ENCODE assay signal across 23 cellular contexts in the genomic region with DNA sequence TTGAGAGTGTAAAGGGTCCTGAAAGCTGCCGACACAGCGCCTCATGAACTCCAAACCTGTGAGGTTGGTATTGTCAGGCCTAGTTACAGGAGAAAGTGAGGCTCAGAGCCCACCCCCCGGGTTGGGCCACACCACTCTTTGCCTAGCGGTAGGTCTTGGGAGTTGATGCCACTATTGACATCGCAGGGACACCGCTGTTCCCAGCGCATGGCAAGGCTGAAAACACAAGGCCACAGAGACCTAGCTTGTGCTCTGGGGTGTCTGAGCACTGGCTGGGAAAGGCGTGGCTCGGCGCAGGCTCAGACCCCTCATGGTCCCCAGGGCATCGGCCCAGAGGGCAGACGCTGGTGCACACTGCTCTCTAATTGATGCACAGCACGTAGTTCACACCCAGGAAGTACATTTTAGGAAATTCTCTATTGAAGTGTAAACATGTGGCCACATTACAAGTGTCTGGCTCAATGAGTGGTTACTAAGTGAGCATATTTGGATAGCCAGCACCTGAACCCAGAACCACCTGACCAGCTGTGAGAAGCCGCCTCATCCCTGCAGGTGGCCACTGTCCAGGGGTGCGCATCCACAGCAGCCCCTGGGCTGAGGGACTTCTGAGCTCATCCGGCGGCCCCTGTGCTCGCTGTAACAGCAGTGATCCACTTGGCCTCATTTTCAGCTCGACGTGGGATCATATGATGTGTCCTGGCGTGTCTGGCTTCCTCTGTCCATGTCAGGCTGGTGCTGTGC. TPM values are rescaled to one million over a fixed set of nuclear protein-coding genes. Genes with fewer than 3 reads are reported as not detected.
DNase-seq lines count a peak whose midpoint lies in the region; ATAC-seq and TF ChIP-seq lines count a peak whose summit lies in the region.
"Had no signal": no experiment of that assay in that cellular context is flagged by ENCODE, and none has a peak within 500 bp of the region (broad histone marks: within the 10 kb centered on the region; RNA-seq: fewer than 3 reads in every experiment).

No MANE protein-coding gene starts in this region.

- no peak overlapping the region for H2AFZ ChIP-seq in OCI-LY7 (ENCODE audit: low read length)
- H2AFZ ChIP-seq: GM23248 had no signal

- DNase-seq in activated naive CD8-positive, alpha-beta T cell treated with anti-CD3 and anti-CD28 coated beads for 36 hours, result no peak
- no peak for DNase-seq in activated naive CD8-positive, alpha-beta T cell treated with anti-CD3 and anti-CD28 coated beads, Interleukin-2, amount 50 U/mL, for 24 hours
- DNase-seq in OCI-LY7 (ENCODE audit: low spot score) (no peak), colonic mucosa (peak; percentile 15), spleen (peak; percentile 62), occipital lobe (lab: John Stamatoyannopoulos, UW) (no peak), activated T-cell treated with anti-CD3 and anti-CD28 coated beads for 4 hours (no peak)
- DNase-seq in stimulated activated effector memory CD8-positive, alpha-beta T cell treated with anti-CD3 and anti-CD28 coated beads, Interleukin-12 subunit alpha, Interleukin-12 subunit beta, amount 100 ng/mL, for 72 hours (ENCODE audit: low spot score in 2 of 2), result no peak
- DNase-seq: CD4-positive, CD25-positive, alpha-beta regulatory T cell; COR-L47; DMS 273 treated with DMSO at 0.1 percent for 48 hours; DND-41; GM23248; HCEC 1CT; NCI-H1417 treated with DMSO at 0.1 percent for 48 hours; NCI-H2227 treated with DMSO at 0.1 percent for 48 hours; NCI-H510A treated with DMSO at 0.1 percent for 48 hours; NCI-H82; PC-3; RPMI8226 had no signal

- H3K27ac Mint-ChIP-seq in activated naive CD8-positive, alpha-beta T cell treated with anti-CD3 and anti-CD28 coated beads for 36 hours, result peak overlapping the region; percentile 20
- no peak overlapping the region for H3K27ac Mint-ChIP-seq in activated naive CD8-positive, alpha-beta T cell treated with anti-CD3 and anti-CD28 coated beads, Interleukin-2, amount 50 U/mL, for 24 hours
- no peak overlapping the region for H3K27ac Mint-ChIP-seq in stimulated activated effector memory CD8-positive, alpha-beta T cell treated with anti-CD3 and anti-CD28 coated beads, Interleukin-12 subunit alpha, Interleukin-12 subunit beta, amount 100 ng/mL, for 72 hours
- H3K27ac Mint-ChIP-seq: CD4-positive, CD25-positive, alpha-beta regulatory T cell had no signal

- no peak overlapping the region for H3K9ac ChIP-seq in colonic mucosa (ENCODE audit: low read depth in 2 of 2, low read length in 2 of 2)
- H3K9ac ChIP-seq: GM23248 had no signal

- 0 out of 2 replicates have a peak, but pooled peaks cover 4% of the 10 kb centered on the region for H4K20me1 ChIP-seq in OCI-LY7 (ENCODE audit: insufficient read depth, low read length)

- TF ChIP-seq POLR2A in spleen (IDR thresholded peaks at IDR 0.05), result no peak

- H3K79me2 ChIP-seq in OCI-LY7 (ENCODE audit: insufficient read depth, low read depth, low read length), result no peaks in the 10 kb centered on the region

- H3K9me3 ChIP-seq in OCI-LY7 (ENCODE audit: low read length) (no peaks in the 10 kb centered on the region), colonic mucosa (no peaks in the 10 kb centered on the region), spleen (no peaks in the 10 kb centered on the region)
- H3K9me3 ChIP-seq: SJSA1 had no signal

- BruUV-seq in OCI-LY7 (replicated peaks; lab: Mats Ljungman, UMichigan), result TSS peak; percentile 43

- peaks cover 15% of the 10 kb centered on the region for H3K36me3 Mint-ChIP-seq in activated naive CD8-positive, alpha-beta T cell treated with anti-CD3 and anti-CD28 coated beads for 36 hours
- peaks cover 35% of the 10 kb centered on the region for H3K36me3 Mint-ChIP-seq in activated naive CD8-positive, alpha-beta T cell treated with anti-CD3 and anti-CD28 coated beads, Interleukin-2, amount 50 U/mL, for 24 hours (ENCODE audit: low read depth)
- peaks cover 93% of the 10 kb centered on the region for H3K36me3 Mint-ChIP-seq in stimulated activated effector memory CD8-positive, alpha-beta T cell treated with anti-CD3 and anti-CD28 coated beads, Interleukin-12 subunit alpha, Interleukin-12 subunit beta, amount 100 ng/mL, for 72 hours

- no peaks in the 10 kb centered on the region for H3K9me2 ChIP-seq in OCI-LY7 (ENCODE audit: insufficient read depth, low read length)

- H3K4me1 ChIP-seq in OCI-LY7 (ENCODE audit: insufficient read depth, low read length, poor library complexity, severe bottlenecking), result peaks cover 5% of the 10 kb centered on the region
- no peaks in the 10 kb centered on the region for H3K4me1 ChIP-seq in colonic mucosa
- H3K4me1 ChIP-seq in spleen, result peaks cover 0 to 30% (median 22%) of the 10 kb centered on the region in 6 donors
- H3K4me1 ChIP-seq: SJSA1 had no signal

- intact Hi-C loops in OCI-LY7 (cut with micrococcal nuclease; ENCODE audit: unreplicated experiment) (no loop called here), colonic mucosa (cut with DNase I) (no loop called here), spleen (cut with DNase I; ENCODE audit: low total_unique reads) (no loop called here)

- no peak overlapping the region for H3K4me3 Mint-ChIP-seq in activated naive CD8-positive, alpha-beta T cell treated with anti-CD3 and anti-CD28 coated beads for 36 hours
- H3K4me3 Mint-ChIP-seq in activated naive CD8-positive, alpha-beta T cell treated with anti-CD3 and anti-CD28 coated beads, Interleukin-2, amount 50 U/mL, for 24 hours, result no peak overlapping the region
- no peak overlapping the region for H3K4me3 Mint-ChIP-seq in stimulated activated effector memory CD8-positive, alpha-beta T cell treated with anti-CD3 and anti-CD28 coated beads, Interleukin-12 subunit alpha, Interleukin-12 subunit beta, amount 100 ng/mL, for 72 hours
- H3K4me3 Mint-ChIP-seq: CD4-positive, CD25-positive, alpha-beta regulatory T cell had no signal

- CTCF ChIA-PET in OCI-LY7 (lab: Charles Lee; ENCODE audit: unreplicated experiment), result no interaction called here

- no peak for ATAC-seq in activated naive CD8-positive, alpha-beta T cell treated with anti-CD3 and anti-CD28 coated beads, Interleukin-2, amount 50 U/mL, for 24 hours
- ATAC-seq in stimulated activated effector memory CD8-positive, alpha-beta T cell treated with anti-CD3 and anti-CD28 coated beads, Interleukin-12 subunit alpha, Interleukin-12 subunit beta, amount 100 ng/mL, for 72 hours, result no peak
- ATAC-seq: PC-3 had no signal

- H3K27ac ChIP-seq in OCI-LY7 (ENCODE audit: low read depth, low read length, poor library complexity, severe bottlenecking) (no peak overlapping the region), colonic mucosa (no peak overlapping the region), spleen (peak overlapping the region in 1 of 8 donors; percentile 35)
- H3K27ac ChIP-seq: 22Rv1, GM23248, SJSA1 had no signal

- 87 to 91% (median 90%) methylated on average over 14 to 21 of the region's 21 CpGs for WGBS in spleen, 5 donors

- no peaks in the 10 kb centered on the region for H3K27me3 Mint-ChIP-seq in activated naive CD8-positive, alpha-beta T cell treated with anti-CD3 and anti-CD28 coated beads for 36 hours
- H3K27me3 Mint-ChIP-seq in activated naive CD8-positive, alpha-beta T cell treated with anti-CD3 and anti-CD28 coated beads, Interleukin-2, amount 50 U/mL, for 24 hours, result no peaks in the 10 kb centered on the region
- H3K27me3 Mint-ChIP-seq: CD4-positive, CD25-positive, alpha-beta regulatory T cell had no signal

- POLR2A ChIA-PET in OCI-LY7 (lab: Charles Lee), result interaction anchor here (1.1 to 1.2 kb wide), 2 partner anchors 12 to 17 kb away, joined by 3 read pairs; no protein-coding TSS in a partner anchor

- TF ChIP-seq CTCF in OCI-LY7 (conservative IDR thresholded peaks at IDR 0.05; ENCODE audit: low read length), result no peak
- no peak for TF ChIP-seq CTCF in colonic mucosa (IDR thresholded peaks at IDR 0.05)
- TF ChIP-seq CTCF in spleen (IDR thresholded peaks at IDR 0.05 in 8 of 11, conservative IDR thresholded peaks at IDR 0.05 in 3 of 11), result no peak

- H3K4me3 ChIP-seq in OCI-LY7 (ENCODE audit: low read depth, low read length, poor library complexity, severe bottlenecking) (no peak overlapping the region), colonic mucosa (no peak overlapping the region), spleen (no peak overlapping the region)
- H3K4me3 ChIP-seq: GM23248, SJSA1 had no signal

- H3K9me3 Mint-ChIP-seq in activated naive CD8-positive, alpha-beta T cell treated with anti-CD3 and anti-CD28 coated beads for 36 hours, result no peaks in the 10 kb centered on the region
- no peaks in the 10 kb centered on the region for H3K9me3 Mint-ChIP-seq in activated naive CD8-positive, alpha-beta T cell treated with anti-CD3 and anti-CD28 coated beads, Interleukin-2, amount 50 U/mL, for 24 hours
- H3K9me3 Mint-ChIP-seq in stimulated activated effector memory CD8-positive, alpha-beta T cell treated with anti-CD3 and anti-CD28 coated beads, Interleukin-12 subunit alpha, Interleukin-12 subunit beta, amount 100 ng/mL, for 72 hours, result no peaks in the 10 kb centered on the region
- H3K9me3 Mint-ChIP-seq: CD4-positive, CD25-positive, alpha-beta regulatory T cell had no signal

- H3K36me3 ChIP-seq in OCI-LY7 (ENCODE audit: insufficient read depth, low read length) (peaks cover 100% of the 10 kb centered on the region), colonic mucosa (peaks cover 61% of the 10 kb centered on the region), spleen (peaks cover 12 to 100% (median 100%) of the 10 kb centered on the region in 6 donors)

- no peaks in the 10 kb centered on the region for H3K27me3 ChIP-seq in colonic mucosa
- H3K27me3 ChIP-seq in spleen (replicated peaks in 1 of 7), result no peaks in the 10 kb centered on the region
- H3K27me3 ChIP-seq: SJSA1 had no signal

- no peak overlapping the region for H3K4me2 ChIP-seq in OCI-LY7 (ENCODE audit: low read length)

- H3K4me1 Mint-ChIP-seq in activated naive CD8-positive, alpha-beta T cell treated with anti-CD3 and anti-CD28 coated beads for 36 hours, result no peaks in the 10 kb centered on the region
- no peaks in the 10 kb centered on the region for H3K4me1 Mint-ChIP-seq in activated naive CD8-positive, alpha-beta T cell treated with anti-CD3 and anti-CD28 coated beads, Interleukin-2, amount 50 U/mL, for 24 hours
- no peaks in the 10 kb centered on the region for H3K4me1 Mint-ChIP-seq in stimulated activated effector memory CD8-positive, alpha-beta T cell treated with anti-CD3 and anti-CD28 coated beads, Interleukin-12 subunit alpha, Interleukin-12 subunit beta, amount 100 ng/mL, for 72 hours
- H3K4me1 Mint-ChIP-seq: CD4-positive, CD25-positive, alpha-beta regulatory T cell had no signal

RNA-seq across cellular contexts. Expression of gene UPF1, which starts 27.3 kb away (rescaled TPM):
- 10 to 100 TPM; 78.9 to 84.6 TPM for total RNA-seq in activated naive CD8-positive, alpha-beta T cell treated with anti-CD3 and anti-CD28 coated beads for 36 hours
- 65.2 and 77.2 TPM in 2 replicates for total RNA-seq in OCI-LY7 (2014; rRNA removed; shearing (Covaris generic))
- total RNA-seq in OCI-LY7 (2022) (113 and 122 TPM in 2 replicates), colonic mucosa (100 to 1,000 TPM in 1 of 2 donors, 10 to 100 TPM in 1; 77.5 to 113 TPM), spleen (100 to 1,000 TPM in 1 of 7 donors, 10 to 100 TPM in 6; 81.3 to 161 (median 87.7) TPM), occipital lobe (28.9 TPM)
- polyA plus RNA-seq in spleen, result 10 to 100 TPM; 31.2 to 63.5 (median 34.8) TPM

RNA-seq across cellular contexts. Expression of gene CERS1, which starts 36.9 kb away (rescaled TPM):
- under 1 TPM; 0.19 to 0.28 TPM for total RNA-seq in activated naive CD8-positive, alpha-beta T cell treated with anti-CD3 and anti-CD28 coated beads for 36 hours
- 0.09 TPM in 1 of 2 replicates, not detected in the other for total RNA-seq in OCI-LY7 (2014; rRNA removed; shearing (Covaris generic))
- total RNA-seq in OCI-LY7 (2022) (not detected in 2 replicates), colonic mucosa (under 1 TPM; 0.15 to 0.58 TPM), spleen (under 1 TPM in 4 of 7 donors, not detected in 3; 0.16 to 0.50 (median 0.40) TPM), occipital lobe (23.4 TPM)
- under 1 TPM in 2 of 3 donors, not detected in 1; 0.06 to 0.45 TPM for polyA plus RNA-seq in spleen
- total RNA-seq: CD4-positive, CD25-positive, alpha-beta regulatory T cell; HT-29; SJSA1 had no signal
- polyA plus RNA-seq: CD4-positive, CD25-positive, alpha-beta regulatory T cell had no signal

Comparison
In these comparisons a context has a peak if more than half of its experiments do, and no peak if none do; other contexts are left out.
1. DNase-seq: peak in colonic mucosa (single experiment) and spleen (single experiment); none in activated naive CD8-positive, alpha-beta T cell treated with anti-CD3 and anti-CD28 coated beads for 36 hours (single experiment), activated naive CD8-positive, alpha-beta T cell treated with anti-CD3 and anti-CD28 coated beads, Interleukin-2, amount 50 U/mL, for 24 hours (single experiment), OCI-LY7 (single experiment), occipital lobe (single experiment), stimulated activated effector memory CD8-positive, alpha-beta T cell treated with anti-CD3 and anti-CD28 coated beads, Interleukin-12 subunit alpha, Interleukin-12 subunit beta, amount 100 ng/mL, for 72 hours (0 of 2) and activated T-cell treated with anti-CD3 and anti-CD28 coated beads for 4 hours (single experiment).
2. RNA of gene CERS1, which starts 36.9 kb away (total RNA-seq): 23.4 TPM in occipital lobe (single experiment); 0.15 to 0.58 TPM in colonic mucosa, 0.19 to 0.28 TPM in activated naive CD8-positive, alpha-beta T cell treated with anti-CD3 and anti-CD28 coated beads for 36 hours, 0.16 to 0.50 TPM in spleen and 0.09 TPM in OCI-LY7; every median in the first group is over 10 times any median in the second.